In the genomic region with DNA sequence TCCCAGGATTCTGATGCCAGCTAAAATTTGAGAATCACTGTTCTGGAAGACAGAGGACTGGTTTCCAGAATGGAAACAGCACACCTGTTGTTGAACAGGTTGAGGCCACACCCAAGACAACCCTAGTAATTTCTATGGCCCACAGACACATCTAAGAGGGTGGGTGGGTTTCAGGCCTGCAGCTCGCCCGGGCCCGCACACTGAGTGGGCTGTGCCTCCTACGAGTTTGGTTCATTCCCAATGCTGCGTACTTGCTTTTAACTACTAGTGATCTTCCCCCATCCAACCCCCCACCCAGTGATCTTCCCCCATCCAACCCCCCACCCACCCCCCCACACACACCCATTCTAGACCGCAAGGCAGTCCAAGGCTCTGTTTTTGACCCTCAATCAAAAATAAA, we compare ENCODE assay signal across 13 cellular contexts. TPM values are rescaled to one million over a fixed set of nuclear protein-coding genes. Genes with fewer than 3 reads are reported as not detected.
A peak's percentile ranks its signal among the peaks of the same experiment; 100 is the strongest.
DNase-seq lines count a peak whose midpoint lies in the region; ATAC-seq, FAIRE-seq and TF ChIP-seq lines count a peak whose summit lies in the region.
"Had no signal": no experiment of that assay in that cellular context is flagged by ENCODE, and none has a peak within 500 bp of the region (broad histone marks: within the 10 kb centered on the region; RNA-seq: fewer than 3 reads in every experiment).

No MANE protein-coding gene starts in this region.

- H3K4me1 Mint-ChIP-seq in CD8-positive, alpha-beta memory T cell: peaks cover 33 to 49% (median 43%) of the 10 kb centered on the region in 3 donors
- H3K4me1 Mint-ChIP-seq in T-helper 17 cell: peaks cover 14% of the 10 kb centered on the region

- H3K9ac ChIP-seq in endothelial cell of umbilical vein (replicated peaks; ENCODE audit: extremely low read depth, insufficient read depth, low read length) (no peak overlapping the region), skeletal muscle tissue (ENCODE audit: low read depth in 1 of 3, low read length in 3 of 3) (no peak overlapping the region)

- peak; percentile 8 for FAIRE-seq in endothelial cell of umbilical vein (lab: Jason Lieb, UNC)
- FAIRE-seq: HTR-8/SVneo had no signal

- H2AFZ ChIP-seq in endothelial cell of umbilical vein (ENCODE audit: low read depth, low read length): no peak overlapping the region

- POLR2A ChIA-PET in CD8-positive, alpha-beta memory T cell (lab: Charles Lee): no interaction called here
- POLR2A ChIA-PET in endothelial cell of umbilical vein (lab: Charles Lee): no interaction called here

- DNase-seq in CD8-positive, alpha-beta memory T cell: no peak
- DNase-seq in T-helper 17 cell (no peak), endothelial cell of umbilical vein (ENCODE audit: low read depth, low spot score) (no peak), MV-4-11 (lab: John Stamatoyannopoulos, UW) (no peak), CD1c-positive myeloid dendritic cell (ENCODE audit: extremely low spot score) (no peak), NAMALWA (ENCODE audit: low spot score) (no peak), islet precursor cell (no peak)
- DNase-seq: DMS 273 treated with DMSO at 0.1 percent for 48 hours, NCI-H187 treated with DMSO at 0.1 percent for 48 hours, retina had no signal

- H3K4me1 ChIP-seq in CD8-positive, alpha-beta memory T cell (ENCODE audit: insufficient read depth, low read length): peaks cover 23% of the 10 kb centered on the region
- H3K4me1 ChIP-seq in endothelial cell of umbilical vein (ENCODE audit: control insufficient read depth, extremely low read depth, insufficient read depth, low read length) (peaks cover 9% of the 10 kb centered on the region), skeletal muscle tissue (ENCODE audit: control insufficient read depth in 3 of 3, insufficient read depth in 3 of 3, low read length in 3 of 3) (peaks cover 15 to 23% (median 16%) of the 10 kb centered on the region in 3 donors)

- H3K27me3 Mint-ChIP-seq in CD8-positive, alpha-beta memory T cell: no peaks in the 10 kb centered on the region
- no peaks in the 10 kb centered on the region for H3K27me3 Mint-ChIP-seq in T-helper 17 cell

- CTCF ChIA-PET in CD8-positive, alpha-beta memory T cell (lab: Charles Lee): no interaction called here
- CTCF ChIA-PET in endothelial cell of umbilical vein (lab: Charles Lee): interaction anchor here (1.6 kb wide), 1 partner anchor 48 kb away, joined by 4 read pairs; no protein-coding TSS in a partner anchor

- H3K79me2 ChIP-seq in endothelial cell of umbilical vein (ENCODE audit: control insufficient read depth, insufficient read depth, low read length): peaks cover 17% of the 10 kb centered on the region

- peaks cover 0 to 2% (median 0%) of the 10 kb centered on the region in 5 donors for H3K9me3 Mint-ChIP-seq in CD8-positive, alpha-beta memory T cell

- TF ChIP-seq CTCF in endothelial cell of umbilical vein (IDR thresholded peaks at IDR 0.05; ENCODE audit: extremely low read depth in 1 of 2, insufficient read depth in 1 of 2, low read depth in 1 of 2, low read length in 2 of 2): no peak

- no peaks in the 10 kb centered on the region for H3K36me3 ChIP-seq in CD8-positive, alpha-beta memory T cell (ENCODE audit: insufficient read depth, low read length)
- H3K36me3 ChIP-seq in endothelial cell of umbilical vein (ENCODE audit: control insufficient read depth in 2 of 2, extremely low read depth in 1 of 2, insufficient read depth in 2 of 2, low read length in 2 of 2) (no peaks in the 10 kb centered on the region), skeletal muscle tissue (ENCODE audit: control insufficient read depth in 3 of 3, insufficient read depth in 3 of 3, low read length in 3 of 3) (no peaks in the 10 kb centered on the region)

- no peaks in the 10 kb centered on the region for H3K9me3 ChIP-seq in CD8-positive, alpha-beta memory T cell (ENCODE audit: low read length)
- H3K9me3 ChIP-seq in T-helper 17 cell (ENCODE audit: control insufficient read depth, low read length, poor library complexity, severe bottlenecking) (no peaks in the 10 kb centered on the region), endothelial cell of umbilical vein (replicated peaks; ENCODE audit: control insufficient read depth, insufficient read depth, low read length) (no peaks in the 10 kb centered on the region), skeletal muscle tissue (ENCODE audit: control insufficient read depth in 3 of 3, low read length in 3 of 3) (no peaks in the 10 kb centered on the region)

- BruUV-seq in endothelial cell of umbilical vein (replicated peaks; lab: Mats Ljungman, UMichigan): no TSS peak

- H3K9me1 ChIP-seq in endothelial cell of umbilical vein (replicated peaks; ENCODE audit: control insufficient read depth, extremely low read depth, insufficient read depth, low read length): no peaks in the 10 kb centered on the region

- TF ChIP-seq POLR2A in endothelial cell of umbilical vein (IDR thresholded peaks at IDR 0.05; ENCODE audit: low read depth, low read length): no peak

- no peak overlapping the region for H3K4me2 ChIP-seq in endothelial cell of umbilical vein (ENCODE audit: insufficient read depth, low read length)

- no peaks in the 10 kb centered on the region for H3K27me3 ChIP-seq in CD8-positive, alpha-beta memory T cell (ENCODE audit: insufficient read depth, low read length, poor library complexity, severe bottlenecking)
- H3K27me3 ChIP-seq in endothelial cell of umbilical vein (ENCODE audit: control insufficient read depth in 2 of 2, insufficient read depth in 2 of 2, low read length in 2 of 2): no peaks in the 10 kb centered on the region
- H3K27me3 ChIP-seq in skeletal muscle tissue (ENCODE audit: control insufficient read depth in 3 of 3, insufficient read depth in 3 of 3, low read length in 3 of 3): no peaks in the 10 kb centered on the region

- peak overlapping the region in 5 of 7 donors; percentile 29 to 99 (median 95) for H3K4me3 Mint-ChIP-seq in CD8-positive, alpha-beta memory T cell
- H3K4me3 Mint-ChIP-seq in T-helper 17 cell: peak overlapping the region; percentile 93

- intact Hi-C loops in endothelial cell of umbilical vein (cut with micrococcal nuclease): loop anchor here (5.0 kb wide), 1 partner anchor 379 kb away; no protein-coding TSS in a partner anchor

- no peaks in the 10 kb centered on the region for H4K20me1 ChIP-seq in endothelial cell of umbilical vein (replicated peaks; ENCODE audit: control insufficient read depth, extremely low read depth, insufficient read depth, low read length)

- no peak overlapping the region for H3K4me3 ChIP-seq in CD8-positive, alpha-beta memory T cell (ENCODE audit: low read length)
- H3K4me3 ChIP-seq in endothelial cell of umbilical vein (replicated peaks in 1 of 3; ENCODE audit: insufficient read depth in 1 of 3, low read depth in 1 of 3, low read length in 3 of 3): no peak overlapping the region
- no peak overlapping the region for H3K4me3 ChIP-seq in skeletal muscle tissue (ENCODE audit: low read length in 3 of 3)

- dilution Hi-C loops in endothelial cell of umbilical vein (cut with MboI; ENCODE audit: extremely low pct_ligation_motif_present, low sequenced_read_pairs): no loop called here

- peaks cover 0 to 16% (median 7%) of the 10 kb centered on the region in 3 donors for H3K36me3 Mint-ChIP-seq in CD8-positive, alpha-beta memory T cell
- no peaks in the 10 kb centered on the region for H3K36me3 Mint-ChIP-seq in T-helper 17 cell (ENCODE audit: low read depth)

- no peak for ATAC-seq in T-helper 17 cell
- ATAC-seq: WTC11 had no signal

- H3K27ac Mint-ChIP-seq in CD8-positive, alpha-beta memory T cell: peak overlapping the region; percentile 96 to 100 (median 98)
- H3K27ac Mint-ChIP-seq in T-helper 17 cell: peak overlapping the region; percentile 97

- H3K27ac ChIP-seq in CD8-positive, alpha-beta memory T cell (ENCODE audit: low read depth, low read length): no peak overlapping the region
- H3K27ac ChIP-seq in endothelial cell of umbilical vein (ENCODE audit: insufficient read depth, low read depth, low read length) (no peak overlapping the region), skeletal muscle tissue (ENCODE audit: low read depth, low read length) (peak overlapping the region; percentile 91)

TF ChIP-seq in endothelial cell of umbilical vein, 7 proteins besides CTCF, POLR2A, EP300 and RAD21:
- TF ChIP-seq JUN (IDR thresholded peaks at IDR 0.05; ENCODE audit: borderline replicate concordance, insufficient read depth, insufficient read length, low read depth): no peak
TF ChIP-seq in endothelial cell of umbilical vein: peak in this region for 0.

RNA-seq across cellular contexts. Expression of gene NFU1, which starts 1.3 kb away (rescaled TPM):
- 10 to 100 TPM; 40.4 to 43.2 TPM for total RNA-seq in CD8-positive, alpha-beta memory T cell
- polyA plus RNA-seq in CD8-positive, alpha-beta memory T cell: 78.3 TPM
- total RNA-seq in T-helper 17 cell (10 to 100 TPM; 17.8 to 23.2 TPM), endothelial cell of umbilical vein (47.9 and 49.7 TPM in 2 replicates), skeletal muscle tissue (51.7 TPM)
- polyA plus RNA-seq in endothelial cell of umbilical vein: 18.2 and 19.6 TPM in 2 replicates
- 35.6 and 39.7 TPM in 2 replicates for polyA plus RNA-seq in endothelial cell of umbilical vein (2011; cell fraction: cytosol; rRNA removed)
- 18.4 and 22.0 TPM in 2 replicates for polyA plus RNA-seq in endothelial cell of umbilical vein (2011; cell fraction: nucleus; rRNA removed)
- 55.6 and 76.1 TPM in 2 replicates for polyA plus RNA-seq in endothelial cell of umbilical vein (2012)
- polyA minus RNA-seq in endothelial cell of umbilical vein: 5.2 and 6.5 TPM in 2 replicates
- polyA minus RNA-seq in endothelial cell of umbilical vein (2011; cell fraction: cytosol; rRNA and poly(A)+ RNA removed): 6.5 TPM
- polyA minus RNA-seq in endothelial cell of umbilical vein (2011; cell fraction: nucleus; rRNA and poly(A)+ RNA removed): 4.0 and 6.3 TPM in 2 replicates

RNA-seq across cellular contexts. Expression of gene GFPT1, which starts 51.6 kb away (rescaled TPM):
- total RNA-seq in CD8-positive, alpha-beta memory T cell: 10 to 100 TPM; 38.7 to 40.0 TPM
- polyA plus RNA-seq in CD8-positive, alpha-beta memory T cell: 10.7 TPM
- total RNA-seq in T-helper 17 cell: 10 to 100 TPM; 15.1 to 18.7 TPM
- total RNA-seq in endothelial cell of umbilical vein: 38.7 and 45.1 TPM in 2 replicates
- polyA plus RNA-seq in endothelial cell of umbilical vein: 5.7 and 8.8 TPM in 2 replicates
- 7.8 and 9.7 TPM in 2 replicates for polyA plus RNA-seq in endothelial cell of umbilical vein (2011; cell fraction: cytosol; rRNA removed)
- polyA plus RNA-seq in endothelial cell of umbilical vein (2011; cell fraction: nucleus; rRNA removed): 10.7 and 13.5 TPM in 2 replicates
- polyA plus RNA-seq in endothelial cell of umbilical vein (2012): 28.5 and 31.6 TPM in 2 replicates
- polyA minus RNA-seq in endothelial cell of umbilical vein: 21.2 and 21.3 TPM in 2 replicates
- 34.8 TPM for polyA minus RNA-seq in endothelial cell of umbilical vein (2011; cell fraction: cytosol; rRNA and poly(A)+ RNA removed)
- 13.5 and 18.9 TPM in 2 replicates for polyA minus RNA-seq in endothelial cell of umbilical vein (2011; cell fraction: nucleus; rRNA and poly(A)+ RNA removed)
- total RNA-seq in skeletal muscle tissue: 30.8 TPM
